Comparison of ENCODE assay signal across 18 cellular contexts in genomic region chr16:81611721-81612120, GRCh38.
DNase-seq lines count a peak whose midpoint lies in the region; ATAC-seq and TF ChIP-seq lines count a peak whose summit lies in the region.
"Had no signal": no experiment of that assay in that cellular context is flagged by ENCODE, and none has a peak within 500 bp of the region (broad histone marks: within the 10 kb centered on the region; RNA-seq: fewer than 3 reads in every experiment).

No MANE protein-coding gene starts in this region.

- H3K27ac Mint-ChIP-seq in CD4-positive, alpha-beta T cell: peak overlapping the region; percentile 1

- H3K4me3 Mint-ChIP-seq in CD4-positive, alpha-beta T cell: no peak overlapping the region

- no peak for ATAC-seq in CD4-positive, alpha-beta T cell (ENCODE audit: poor library complexity)
- ATAC-seq in gastroesophageal sphincter (no peak), GM21515 (IDR thresholded peaks at IDR 0.05; ENCODE audit: unreplicated experiment) (no peak), HG02610 (IDR thresholded peaks at IDR 0.05; ENCODE audit: unreplicated experiment) (no peak)
- ATAC-seq: activated CD4-positive, CD25-positive, alpha-beta regulatory T cell treated with anti-CD3 and anti-CD28 coated beads, Interleukin-2, amount 50 U/mL, for 24 hours; stimulated activated naive CD8-positive, alpha-beta T cell treated with anti-CD3 and anti-CD28 coated beads, Interleukin-15, Interleukin-2, amounts not matched to agents 100 U/mL and 50 U/mL, for 24 hours had no signal

- DNase-seq in CD4-positive, alpha-beta T cell: no peak
- DNase-seq in RWPE1 (ENCODE audit: low spot score) (no peak), spleen (no peak), globus pallidus (ENCODE audit: low spot score) (no peak), SW 1271 (lab: John Stamatoyannopoulos, UW) (no peak)
- DNase-seq: amniotic stem cell; BE2C; DMS79; Kasumi-1; mammary epithelial cell; NCI-H1694 treated with DMSO at 0.1 percent for 48 hours; NCI-H524; OCI-M1; stimulated activated naive CD8-positive, alpha-beta T cell treated with anti-CD3 and anti-CD28 coated beads, Interleukin-15, Interleukin-2, amounts not matched to agents 100 U/mL and 50 U/mL, for 24 hours had no signal

- intact Hi-C loops in CD4-positive, alpha-beta T cell (cut with DNase I, micrococcal nuclease): loop anchor here in 1 of 2 experiments (10.0 kb wide), 1 partner anchor 207 kb away; no protein-coding TSS in a partner anchor
- intact Hi-C loops in spleen (cut with DNase I; ENCODE audit: low total_unique reads): loop anchor here (10.0 kb wide), 1 partner anchor 167 kb away; the partner anchor contains the start of gene CMIP

- H3K4me1 Mint-ChIP-seq in CD4-positive, alpha-beta T cell (ENCODE audit: low read depth): no peaks in the 10 kb centered on the region

- no peak overlapping the region for H3K27ac ChIP-seq in CD4-positive, alpha-beta T cell (ENCODE audit: low read depth, low read length)
- H3K27ac ChIP-seq in RWPE1 (peak overlapping the region; percentile 26; the same call in 1 of the 2 replicates), gastroesophageal sphincter (peak overlapping the region in 3 of 4 donors; percentile 51 to 64 (median 58)), spleen (peak overlapping the region in 6 of 8 donors; percentile 28 to 67 (median 50))

- no peaks in the 10 kb centered on the region for H3K27me3 Mint-ChIP-seq in CD4-positive, alpha-beta T cell

- 73 to 90% methylated on average over 2 to 5 of the region's 6 CpGs for WGBS in gastroesophageal sphincter (ENCODE audit: low coverage in 1 of 2), 2 donors
- 76 to 90% (median 87%) methylated on average over 6 of the region's 6 CpGs for WGBS in spleen, 5 donors

- H3K4me1 ChIP-seq in gastroesophageal sphincter (peaks cover 3 to 75% (median 45%) of the 10 kb centered on the region in 3 donors), spleen (peaks cover 8 to 95% (median 52%) of the 10 kb centered on the region in 6 donors)

- TF ChIP-seq POLR2A in gastroesophageal sphincter (IDR thresholded peaks at IDR 0.05) (no peak), spleen (IDR thresholded peaks at IDR 0.05) (no peak)

- CTCF ChIA-PET in CD4-positive, alpha-beta T cell (lab: Charles Lee): no interaction called here
- CTCF ChIA-PET in RWPE1 (lab: Yijun Ruan, JAX): interaction anchor here (0.6 to 0.7 kb wide), 2 partner anchors 39 to 318 kb away, joined by 3 read pairs; no protein-coding TSS in a partner anchor

- no peak for TF ChIP-seq CTCF in CD4-positive, alpha-beta T cell (IDR thresholded peaks at IDR 0.05)
- TF ChIP-seq CTCF in RWPE1 (conservative IDR thresholded peaks at IDR 0.05; ENCODE audit: low read depth): no peak
- TF ChIP-seq CTCF in gastroesophageal sphincter (IDR thresholded peaks at IDR 0.05): no peak
- no peak for TF ChIP-seq CTCF in spleen (IDR thresholded peaks at IDR 0.05 in 8 of 11, conservative IDR thresholded peaks at IDR 0.05 in 3 of 11)

- no peaks in the 10 kb centered on the region for H3K9me3 ChIP-seq in CD4-positive, alpha-beta T cell (ENCODE audit: control insufficient read depth, low read length)
- H3K9me3 ChIP-seq in gastroesophageal sphincter (no peaks in the 10 kb centered on the region), spleen (no peaks in the 10 kb centered on the region)
- H3K9me3 ChIP-seq: BE2C had no signal

- POLR2A ChIA-PET in CD4-positive, alpha-beta T cell (lab: Charles Lee): no interaction called here
- POLR2A ChIA-PET in RWPE1 (lab: Yijun Ruan, JAX; ENCODE audit: low non-redundant PET): no interaction called here

- no peaks in the 10 kb centered on the region for H3K9me3 Mint-ChIP-seq in CD4-positive, alpha-beta T cell

- H3K4me3 ChIP-seq in gastroesophageal sphincter (peak overlapping the region in 1 of 2 donors; percentile 34), spleen (no peak overlapping the region)

- no peak for TF ChIP-seq EP300 in gastroesophageal sphincter (IDR thresholded peaks at IDR 0.05)

- H3K27me3 ChIP-seq in CD4-positive, alpha-beta T cell (ENCODE audit: control insufficient read depth, insufficient read depth, low read length): no peaks in the 10 kb centered on the region
- no peaks in the 10 kb centered on the region for H3K27me3 ChIP-seq in gastroesophageal sphincter
- no peaks in the 10 kb centered on the region for H3K27me3 ChIP-seq in spleen (replicated peaks in 1 of 7)
- H3K27me3 ChIP-seq: BE2C had no signal

- peaks cover 0 to 18% of the 10 kb centered on the region in 2 donors for H3K36me3 ChIP-seq in gastroesophageal sphincter
- H3K36me3 ChIP-seq in spleen: peaks cover 0 to 77% (median 16%) of the 10 kb centered on the region in 6 donors

- peaks cover 44% of the 10 kb centered on the region for H3K36me3 Mint-ChIP-seq in CD4-positive, alpha-beta T cell (ENCODE audit: low read depth)
